Comparison of ENCODE assay signal across 9 cellular contexts in genomic region chr14:72894623-72895378, GRCh38. TPM values are rescaled to one million over a fixed set of nuclear protein-coding genes. Genes with fewer than 3 reads are reported as not detected.
DNase-seq lines count a peak whose midpoint lies in the region; ATAC-seq, FAIRE-seq and TF ChIP-seq lines count a peak whose summit lies in the region.
"Had no signal": no experiment of that assay in that cellular context is flagged by ENCODE, and none has a peak within 500 bp of the region (broad histone marks: within the 10 kb centered on the region; RNA-seq: fewer than 3 reads in every experiment).

No MANE protein-coding gene starts in this region.

- no peaks in the 10 kb centered on the region for H3K9me3 ChIP-seq in right atrium auricular region

- peak overlapping the region; percentile 85 to 93 for H3K4me3 Mint-ChIP-seq in activated T-cell treated with anti-CD3 and anti-CD28 coated beads, Interleukin-2, amount 50 U/mL, for 72 hours

- FAIRE-seq in HTR-8/SVneo (lab: Jason Lieb, UNC), result peak; percentile 86
- FAIRE-seq: islet of Langerhans had no signal

- no peak for ATAC-seq in activated T-cell treated with anti-CD3 and anti-CD28 coated beads, Interleukin-2, amount 50 U/mL, for 72 hours (replicated peaks in 1 of 2)
- no peak for ATAC-seq in HG02981 (IDR thresholded peaks at IDR 0.05; ENCODE audit: unreplicated experiment)

- peak overlapping the region; percentile 86 to 88 for H3K27ac ChIP-seq in right atrium auricular region

- H3K27me3 Mint-ChIP-seq in activated T-cell treated with anti-CD3 and anti-CD28 coated beads, Interleukin-2, amount 50 U/mL, for 72 hours (ENCODE audit: low read depth), result peaks cover 64% of the 10 kb centered on the region

- peak overlapping the region; percentile 49 to 83 for H3K4me3 ChIP-seq in right atrium auricular region
- peak overlapping the region; percentile 80 for H3K4me3 ChIP-seq in retinal pigment epithelial cell (ENCODE audit: low read length)

- TF ChIP-seq CTCF in right atrium auricular region (IDR thresholded peaks at IDR 0.05) (no peak), retinal pigment epithelial cell (conservative IDR thresholded peaks at IDR 0.05; ENCODE audit: low read depth, low read length) (no peak)

- H3K27ac Mint-ChIP-seq in activated T-cell treated with anti-CD3 and anti-CD28 coated beads, Interleukin-2, amount 50 U/mL, for 72 hours, result no peak overlapping the region

- no peaks in the 10 kb centered on the region for H3K9me3 Mint-ChIP-seq in activated T-cell treated with anti-CD3 and anti-CD28 coated beads, Interleukin-2, amount 50 U/mL, for 72 hours

- H3K36me3 ChIP-seq in right atrium auricular region, result no peaks in the 10 kb centered on the region

- peak; percentile 21 for DNase-seq in AG20443 (ENCODE audit: low spot score)
- peak; percentile 51 for DNase-seq in HTR-8/SVneo (ENCODE audit: insufficient read length, low spot score)
- DNase-seq in activated T-cell treated with anti-CD3 and anti-CD28 coated beads, Interleukin-2, amount 50 U/mL, for 72 hours, result peak in 1 of 2 donors; percentile 6
- no peak for DNase-seq in right atrium auricular region (ENCODE audit: low spot score)
- no peak for DNase-seq in retinal pigment epithelial cell (ENCODE audit: low read depth)
- DNase-seq in NCI-H1417 (lab: John Stamatoyannopoulos, UW), result no peak
- no peak for DNase-seq in Kasumi-1 (lab: John Stamatoyannopoulos, UW)

- peaks cover 25% of the 10 kb centered on the region for H3K4me1 Mint-ChIP-seq in activated T-cell treated with anti-CD3 and anti-CD28 coated beads, Interleukin-2, amount 50 U/mL, for 72 hours (ENCODE audit: low read depth)

- peaks cover 0 to 29% of the 10 kb centered on the region in 2 donors for H3K4me1 ChIP-seq in right atrium auricular region

- H3K27me3 ChIP-seq in right atrium auricular region, result no peaks in the 10 kb centered on the region

- no peaks in the 10 kb centered on the region for H3K36me3 Mint-ChIP-seq in activated T-cell treated with anti-CD3 and anti-CD28 coated beads, Interleukin-2, amount 50 U/mL, for 72 hours (ENCODE audit: insufficient read depth in 2 of 2)

RNA-seq across cellular contexts. Expression of gene DPF3, which starts 0.9 kb away (rescaled TPM):
- total RNA-seq in activated T-cell treated with anti-CD3 and anti-CD28 coated beads, Interleukin-2, amount 50 U/mL, for 72 hours, result under 1 TPM; 0.23 to 0.62 TPM
- total RNA-seq in right atrium auricular region, result 10 to 100 TPM; 14.7 to 26.6 TPM

RNA-seq across cellular contexts. Expression of gene DCAF4, which starts 31.5 kb away (rescaled TPM):
- 10 to 100 TPM; 15.1 to 16.6 TPM for total RNA-seq in activated T-cell treated with anti-CD3 and anti-CD28 coated beads, Interleukin-2, amount 50 U/mL, for 72 hours
- 1 to 10 TPM; 7.0 to 9.4 TPM for total RNA-seq in right atrium auricular region

Comparison
In these comparisons a context has a peak if more than half of its experiments do, and no peak if none do; other contexts are left out.
1. DNase-seq: peak in AG20443 (single experiment) and HTR-8/SVneo (single experiment); none in right atrium auricular region (single experiment), retinal pigment epithelial cell (single experiment), NCI-H1417 (0 of 3) and Kasumi-1 (0 of 2).
2. RNA of gene DPF3, which starts 0.9 kb away (total RNA-seq): 14.7 to 26.6 TPM in right atrium auricular region; 0.23 to 0.62 TPM in activated T-cell treated with anti-CD3 and anti-CD28 coated beads, Interleukin-2, amount 50 U/mL, for 72 hours; every median in the first group is over 4 times any median in the second.